In genomic region chr2:37367984-37368383, GRCh38 we compare ENCODE assay signal across 27 cellular contexts. TPM values are rescaled to one million over a fixed set of nuclear protein-coding genes. Genes with fewer than 3 reads are reported as not detected.
DNase-seq lines count a peak whose midpoint lies in the region; ATAC-seq lines count a peak whose summit lies in the region.
"Had no signal": no experiment of that assay in that cellular context is flagged by ENCODE, and none has a peak within 500 bp of the region (broad histone marks: within the 10 kb centered on the region; RNA-seq: fewer than 3 reads in every experiment).

No MANE protein-coding gene starts in this region.

- H3K9me3 Mint-ChIP-seq in T-helper 2 cell treated with Interferon-gamma antibody and Interleukin-4, amounts not matched to agents 5 μg/mL and 100 μg/mL, for 36 hours, result no peaks in the 10 kb centered on the region
- H3K9me3 Mint-ChIP-seq in activated naive CD8-positive, alpha-beta T cell treated with anti-CD3 and anti-CD28 coated beads for 36 hours, result peaks cover 4% of the 10 kb centered on the region
- H3K9me3 Mint-ChIP-seq in stimulated activated naive CD8-positive, alpha-beta T cell treated with anti-CD3 and anti-CD28 coated beads, Interleukin-15, amount 100 ng/mL, for 72 hours, result no peaks in the 10 kb centered on the region
- H3K9me3 Mint-ChIP-seq: CD8-positive, alpha-beta memory T cell; naive B cell had no signal

- H3K27ac Mint-ChIP-seq in T-helper 2 cell treated with Interferon-gamma antibody and Interleukin-4, amounts not matched to agents 5 μg/mL and 100 μg/mL, for 36 hours, result peak overlapping the region; percentile 13
- H3K27ac Mint-ChIP-seq in activated naive CD8-positive, alpha-beta T cell treated with anti-CD3 and anti-CD28 coated beads for 36 hours, result peak overlapping the region; percentile 47
- no peak overlapping the region for H3K27ac Mint-ChIP-seq in stimulated activated naive CD8-positive, alpha-beta T cell treated with anti-CD3 and anti-CD28 coated beads, Interleukin-15, amount 100 ng/mL, for 72 hours

- H3K4me3 Mint-ChIP-seq in T-helper 2 cell treated with Interferon-gamma antibody and Interleukin-4, amounts not matched to agents 5 μg/mL and 100 μg/mL, for 36 hours, result no peak overlapping the region
- peak overlapping the region; percentile 35 for H3K4me3 Mint-ChIP-seq in activated naive CD8-positive, alpha-beta T cell treated with anti-CD3 and anti-CD28 coated beads for 36 hours
- H3K4me3 Mint-ChIP-seq in stimulated activated naive CD8-positive, alpha-beta T cell treated with anti-CD3 and anti-CD28 coated beads, Interleukin-15, amount 100 ng/mL, for 72 hours, result peak overlapping the region; percentile 16 to 49
- H3K4me3 Mint-ChIP-seq: CD8-positive, alpha-beta memory T cell; naive B cell had no signal

- DNase-seq in T-helper 2 cell treated with Interferon-gamma antibody and Interleukin-4, amounts not matched to agents 5 μg/mL and 100 μg/mL, for 36 hours (ENCODE audit: low spot score), result no peak
- DNase-seq in T-helper 2 cell, result no peak
- peak; percentile 32 for DNase-seq in stimulated activated CD4-positive, alpha-beta T cell treated with anti-CD3 and anti-CD28 coated beads, Interleukin-15, amount 100 ng/mL, for 24 hours
- DNase-seq in stimulated activated CD4-positive, alpha-beta T cell treated with anti-CD3 and anti-CD28 coated beads, Interleukin-2, amount 100 ng/mL, for 48 hours, result no peak
- no peak for DNase-seq in activated naive CD8-positive, alpha-beta T cell treated with anti-CD3 and anti-CD28 coated beads for 36 hours
- peak in 1 of 2 donors; percentile 19 for DNase-seq in stimulated activated naive CD8-positive, alpha-beta T cell treated with anti-CD3 and anti-CD28 coated beads, Interleukin-15, amount 100 ng/mL, for 72 hours
- DNase-seq: anterior cingulate cortex, cortex of kidney, DMS153, HCEC 1CT, hypothalamus, left lung, naive B cell, NCI-H1048, NCI-H1930, NCI-H526, SIG-M5, spleen, SW 1271, trophoblast cell had no signal

- H3K36me3 Mint-ChIP-seq in T-helper 2 cell treated with Interferon-gamma antibody and Interleukin-4, amounts not matched to agents 5 μg/mL and 100 μg/mL, for 36 hours (ENCODE audit: low read depth), result no peaks in the 10 kb centered on the region
- peaks cover 2% of the 10 kb centered on the region for H3K36me3 Mint-ChIP-seq in activated naive CD8-positive, alpha-beta T cell treated with anti-CD3 and anti-CD28 coated beads for 36 hours
- H3K36me3 Mint-ChIP-seq: naive B cell had no signal

- peaks cover 19% of the 10 kb centered on the region for H3K4me1 Mint-ChIP-seq in T-helper 2 cell treated with Interferon-gamma antibody and Interleukin-4, amounts not matched to agents 5 μg/mL and 100 μg/mL, for 36 hours (ENCODE audit: low read depth)
- peaks cover 7% of the 10 kb centered on the region for H3K4me1 Mint-ChIP-seq in activated naive CD8-positive, alpha-beta T cell treated with anti-CD3 and anti-CD28 coated beads for 36 hours
- no peaks in the 10 kb centered on the region for H3K4me1 Mint-ChIP-seq in stimulated activated naive CD8-positive, alpha-beta T cell treated with anti-CD3 and anti-CD28 coated beads, Interleukin-15, amount 100 ng/mL, for 72 hours

- peaks cover 47% of the 10 kb centered on the region for H3K27me3 Mint-ChIP-seq in T-helper 2 cell treated with Interferon-gamma antibody and Interleukin-4, amounts not matched to agents 5 μg/mL and 100 μg/mL, for 36 hours (ENCODE audit: low read depth)
- H3K27me3 Mint-ChIP-seq in activated naive CD8-positive, alpha-beta T cell treated with anti-CD3 and anti-CD28 coated beads for 36 hours, result peaks cover 25% of the 10 kb centered on the region
- H3K27me3 Mint-ChIP-seq in stimulated activated naive CD8-positive, alpha-beta T cell treated with anti-CD3 and anti-CD28 coated beads, Interleukin-15, amount 100 ng/mL, for 72 hours, result peaks cover 36% of the 10 kb centered on the region

- ATAC-seq in stimulated activated naive CD8-positive, alpha-beta T cell treated with anti-CD3 and anti-CD28 coated beads, Interleukin-15, amount 100 ng/mL, for 72 hours, result peak; percentile 62
- no peak for ATAC-seq in GM21717 (IDR thresholded peaks at IDR 0.05; ENCODE audit: unreplicated experiment)
- ATAC-seq in HG03457 (IDR thresholded peaks at IDR 0.05; ENCODE audit: unreplicated experiment), result no peak
- ATAC-seq: gastroesophageal sphincter, HepG2, left lung, Panc1 had no signal

RNA-seq across cellular contexts. Expression of gene QPCT, which starts 23.6 kb away (rescaled TPM):
- total RNA-seq in activated naive CD8-positive, alpha-beta T cell treated with anti-CD3 and anti-CD28 coated beads for 36 hours, result 1 to 10 TPM; 2.5 to 3.0 TPM
- total RNA-seq: G401 had no signal

RNA-seq across cellular contexts. Expression of gene PRKD3, which starts 43.4 kb away (rescaled TPM):
- total RNA-seq in activated naive CD8-positive, alpha-beta T cell treated with anti-CD3 and anti-CD28 coated beads for 36 hours, result 10 to 100 TPM; 41.7 to 42.1 TPM

Comparison
In these comparisons a context has a peak if more than half of its experiments do, and no peak if none do; other contexts are left out.
1. H3K27ac Mint-ChIP-seq: peak in T-helper 2 cell treated with Interferon-gamma antibody and Interleukin-4, amounts not matched to agents 5 μg/mL and 100 μg/mL, for 36 hours (single experiment) and activated naive CD8-positive, alpha-beta T cell treated with anti-CD3 and anti-CD28 coated beads for 36 hours (single experiment); none in stimulated activated naive CD8-positive, alpha-beta T cell treated with anti-CD3 and anti-CD28 coated beads, Interleukin-15, amount 100 ng/mL, for 72 hours (0 of 2).